ENCODE assay signal across 8 cellular contexts in genomic region chr15:90142216-90143175, GRCh38. TPM values are rescaled to one million over a fixed set of nuclear protein-coding genes. Genes with fewer than 3 reads are reported as not detected.
DNase-seq lines count a peak whose midpoint lies in the region; ATAC-seq and TF ChIP-seq lines count a peak whose summit lies in the region.

No MANE protein-coding gene starts in this region.

- H3K27me3 ChIP-seq in cardiac muscle cell (no peaks in the 10 kb centered on the region), liver (ENCODE audit: control insufficient read depth in 4 of 4, insufficient read depth in 4 of 4, low read length in 3 of 4) (no peaks in the 10 kb centered on the region), thymus (ENCODE audit: control insufficient read depth, insufficient read depth) (no peaks in the 10 kb centered on the region), ascending aorta (no peaks in the 10 kb centered on the region)

- WGBS in liver = 79% methylated on average over 21 of the region's 21 CpGs
- WGBS in thymus = 60% methylated on average over 21 of the region's 21 CpGs

- ATAC-seq in Right ventricle myocardium superior (ENCODE audit: poor library complexity) = no peak
- peak; percentile 77 for ATAC-seq in activated CD8-positive, alpha-beta memory T cell treated with anti-CD3 and anti-CD28 coated beads, Interleukin-2, amount 10 ng/mL, durations not matched to agents 7 days and 5 days
- ATAC-seq in GM21423 (IDR thresholded peaks at IDR 0.05; ENCODE audit: unreplicated experiment) = no peak

- no peak for DNase-seq in cardiac muscle cell (ENCODE audit: low read depth in 1 of 2, low spot score in 1 of 2)
- no peak for DNase-seq in Right ventricle myocardium superior
- peak; percentile 79 for DNase-seq in activated CD8-positive, alpha-beta memory T cell treated with anti-CD3 and anti-CD28 coated beads, Interleukin-2, amount 10 ng/mL, durations not matched to agents 7 days and 5 days
- DNase-seq in ascending aorta (ENCODE audit: low spot score in 2 of 2) = no peak
- DNase-seq in dermis blood vessel endothelial cell = no peak

- H3K36me3 ChIP-seq in cardiac muscle cell (no peaks in the 10 kb centered on the region), liver (ENCODE audit: control insufficient read depth in 4 of 4, insufficient read depth in 3 of 4, low read depth in 1 of 4, low read length in 3 of 4) (no peaks in the 10 kb centered on the region), thymus (ENCODE audit: control insufficient read depth, insufficient read depth) (no peaks in the 10 kb centered on the region), ascending aorta (no peaks in the 10 kb centered on the region)

- no peaks in the 10 kb centered on the region for H3K9me3 ChIP-seq in cardiac muscle cell (ENCODE audit: low read depth)
- H3K9me3 ChIP-seq in liver (ENCODE audit: control insufficient read depth in 4 of 4, low read length in 3 of 4) = no peaks in the 10 kb centered on the region
- H3K9me3 ChIP-seq in thymus (ENCODE audit: control insufficient read depth) = peaks cover 4% of the 10 kb centered on the region
- H3K9me3 ChIP-seq in ascending aorta = no peaks in the 10 kb centered on the region

- TF ChIP-seq CTCF in cardiac muscle cell (IDR thresholded peaks at IDR 0.05; ENCODE audit: low read depth, low read length) = no peak
- no peak for TF ChIP-seq CTCF in liver (IDR thresholded peaks at IDR 0.05; ENCODE audit: low read depth, low read length, missing input control)
- no peak for TF ChIP-seq CTCF in ascending aorta (IDR thresholded peaks at IDR 0.05)

- no peak overlapping the region for H3K4me3 Mint-ChIP-seq in activated CD8-positive, alpha-beta memory T cell treated with anti-CD3 and anti-CD28 coated beads, Interleukin-2, amount 10 ng/mL, durations not matched to agents 7 days and 5 days

- H3K9ac ChIP-seq in liver (ENCODE audit: low read depth in 1 of 2, low read length in 2 of 2) = no peak overlapping the region

- peaks cover 38% of the 10 kb centered on the region for H3K4me1 Mint-ChIP-seq in activated CD8-positive, alpha-beta memory T cell treated with anti-CD3 and anti-CD28 coated beads, Interleukin-2, amount 10 ng/mL, durations not matched to agents 7 days and 5 days

- H3K4me3 ChIP-seq in cardiac muscle cell = no peak overlapping the region
- no peak overlapping the region for H3K4me3 ChIP-seq in liver (ENCODE audit: low read depth in 1 of 3, low read length in 3 of 3)
- H3K4me3 ChIP-seq in thymus (ENCODE audit: low read length) = no peak overlapping the region
- H3K4me3 ChIP-seq in ascending aorta = no peak overlapping the region

- peaks cover 9% of the 10 kb centered on the region for H3K9me3 Mint-ChIP-seq in activated CD8-positive, alpha-beta memory T cell treated with anti-CD3 and anti-CD28 coated beads, Interleukin-2, amount 10 ng/mL, durations not matched to agents 7 days and 5 days (ENCODE audit: low read depth)

- CTCF ChIA-PET in activated CD8-positive, alpha-beta memory T cell treated with anti-CD3 and anti-CD28 coated beads, Interleukin-2, amount 10 ng/mL, durations not matched to agents 7 days and 5 days (lab: Charles Lee) = interaction anchor here (0.6 to 3.7 kb wide), 19 partner anchors 9 to 340 kb away, joined by 3 to 27 read pairs (median 5); partner anchors contain the start of genes CIB1, GDPGP1 and IDH2

- intact Hi-C loops in Right ventricle myocardium superior (cut with DNase I) (no loop called here), ascending aorta (cut with DNase I) (no loop called here)

- H3K27me3 Mint-ChIP-seq in activated CD8-positive, alpha-beta memory T cell treated with anti-CD3 and anti-CD28 coated beads, Interleukin-2, amount 10 ng/mL, durations not matched to agents 7 days and 5 days = no peaks in the 10 kb centered on the region

- peak overlapping the region; percentile 80 for H3K27ac Mint-ChIP-seq in activated CD8-positive, alpha-beta memory T cell treated with anti-CD3 and anti-CD28 coated beads, Interleukin-2, amount 10 ng/mL, durations not matched to agents 7 days and 5 days

- H3K4me1 ChIP-seq in cardiac muscle cell (ENCODE audit: low read depth) (peaks cover 17% of the 10 kb centered on the region), liver (ENCODE audit: control insufficient read depth in 4 of 4, insufficient read depth in 4 of 4, low read length in 3 of 4) (peaks cover 9 to 34% (median 19%) of the 10 kb centered on the region in 4 donors), thymus (ENCODE audit: control insufficient read depth, insufficient read depth, low read length) (peaks cover 15% of the 10 kb centered on the region), ascending aorta (no peaks in the 10 kb centered on the region)

- peak overlapping the region; percentile 67 for H3K27ac ChIP-seq in cardiac muscle cell
- peak overlapping the region; percentile 74 to 92 for H3K27ac ChIP-seq in liver (ENCODE audit: low read depth in 1 of 2, low read length in 2 of 2)
- peak overlapping the region; percentile 82 for H3K27ac ChIP-seq in thymus (ENCODE audit: low read depth)
- no peak overlapping the region for H3K27ac ChIP-seq in ascending aorta

- peaks cover 13% of the 10 kb centered on the region for H3K36me3 Mint-ChIP-seq in activated CD8-positive, alpha-beta memory T cell treated with anti-CD3 and anti-CD28 coated beads, Interleukin-2, amount 10 ng/mL, durations not matched to agents 7 days and 5 days

- no peak for TF ChIP-seq RAD21 in liver (IDR thresholded peaks at IDR 0.05)

TF ChIP-seq in liver, 16 proteins besides CTCF, POLR2A, EP300 and RAD21:
- TF ChIP-seq EGR1 (IDR thresholded peaks at IDR 0.05; ENCODE audit: low read depth in 2 of 2) (no peak), SP1 (IDR thresholded peaks at IDR 0.05) (no peak), FOXA2 (IDR thresholded peaks at IDR 0.05) (no peak), HNF4G (IDR thresholded peaks at IDR 0.05) (no peak), RXRA (IDR thresholded peaks at IDR 0.05) (no peak), HNF4A (conservative IDR thresholded peaks at IDR 0.05) (no peak)
- TF ChIP-seq, protein P1, sequence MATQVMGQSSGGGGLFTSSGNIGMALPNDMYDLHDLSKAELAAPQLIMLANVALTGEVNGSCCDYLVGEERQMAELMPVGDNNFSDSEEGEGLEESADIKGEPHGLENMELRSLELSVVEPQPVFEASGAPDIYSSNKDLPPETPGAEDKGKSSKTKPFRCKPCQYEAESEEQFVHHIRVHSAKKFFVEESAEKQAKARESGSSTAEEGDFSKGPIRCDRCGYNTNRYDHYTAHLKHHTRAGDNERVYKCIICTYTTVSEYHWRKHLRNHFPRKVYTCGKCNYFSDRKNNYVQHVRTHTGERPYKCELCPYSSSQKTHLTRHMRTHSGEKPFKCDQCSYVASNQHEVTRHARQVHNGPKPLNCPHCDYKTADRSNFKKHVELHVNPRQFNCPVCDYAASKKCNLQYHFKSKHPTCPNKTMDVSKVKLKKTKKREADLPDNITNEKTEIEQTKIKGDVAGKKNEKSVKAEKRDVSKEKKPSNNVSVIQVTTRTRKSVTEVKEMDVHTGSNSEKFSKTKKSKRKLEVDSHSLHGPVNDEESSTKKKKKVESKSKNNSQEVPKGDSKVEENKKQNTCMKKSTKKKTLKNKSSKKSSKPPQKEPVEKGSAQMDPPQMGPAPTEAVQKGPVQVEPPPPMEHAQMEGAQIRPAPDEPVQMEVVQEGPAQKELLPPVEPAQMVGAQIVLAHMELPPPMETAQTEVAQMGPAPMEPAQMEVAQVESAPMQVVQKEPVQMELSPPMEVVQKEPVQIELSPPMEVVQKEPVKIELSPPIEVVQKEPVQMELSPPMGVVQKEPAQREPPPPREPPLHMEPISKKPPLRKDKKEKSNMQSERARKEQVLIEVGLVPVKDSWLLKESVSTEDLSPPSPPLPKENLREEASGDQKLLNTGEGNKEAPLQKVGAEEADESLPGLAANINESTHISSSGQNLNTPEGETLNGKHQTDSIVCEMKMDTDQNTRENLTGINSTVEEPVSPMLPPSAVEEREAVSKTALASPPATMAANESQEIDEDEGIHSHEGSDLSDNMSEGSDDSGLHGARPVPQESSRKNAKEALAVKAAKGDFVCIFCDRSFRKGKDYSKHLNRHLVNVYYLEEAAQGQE (IDR thresholded peaks at IDR 0.05) = no peak

RNA-seq across cellular contexts. Expression of gene IDH2, which starts 40.2 kb away (rescaled TPM):
- total RNA-seq in cardiac muscle cell = 392 and 406 TPM in 2 replicates
- polyA plus RNA-seq in cardiac muscle cell = 673 and 712 TPM in 2 replicates
- 1,067 TPM for total RNA-seq in Right ventricle myocardium superior
- 100 to 1,000 TPM; 196 to 293 TPM for total RNA-seq in activated CD8-positive, alpha-beta memory T cell treated with anti-CD3 and anti-CD28 coated beads, Interleukin-2, amount 10 ng/mL, durations not matched to agents 7 days and 5 days
- total RNA-seq in liver = 100 to 1,000 TPM; 149 to 318 TPM
- 100 to 1,000 TPM; 278 to 339 TPM for polyA plus RNA-seq in liver
- 68.7 TPM for polyA plus RNA-seq in thymus
- 49.7 TPM for total RNA-seq in ascending aorta
- total RNA-seq in dermis blood vessel endothelial cell = 77.3 and 127 TPM in 2 replicates

RNA-seq across cellular contexts. Expression of gene SEMA4B, which starts 58.6 kb away (rescaled TPM):
- 38.0 and 39.3 TPM in 2 replicates for total RNA-seq in cardiac muscle cell
- polyA plus RNA-seq in cardiac muscle cell = 43.1 and 44.9 TPM in 2 replicates
- total RNA-seq in Right ventricle myocardium superior = 24.6 TPM
- 10 to 100 TPM in 1 of 2 experiments, 1 to 10 TPM in 1; 6.0 to 13.8 TPM for total RNA-seq in activated CD8-positive, alpha-beta memory T cell treated with anti-CD3 and anti-CD28 coated beads, Interleukin-2, amount 10 ng/mL, durations not matched to agents 7 days and 5 days
- total RNA-seq in liver = 10 to 100 TPM; 38.8 to 52.2 TPM
- polyA plus RNA-seq in liver = 10 to 100 TPM; 14.3 to 15.2 TPM
- polyA plus RNA-seq in thymus = 32.8 TPM
- total RNA-seq in ascending aorta = 51.2 TPM
- total RNA-seq in dermis blood vessel endothelial cell = 6.3 and 9.4 TPM in 2 replicates

Comparison
In these comparisons a context has a peak if more than half of its experiments do, and no peak if none do; other contexts are left out.
1. H3K27ac ChIP-seq: peak in cardiac muscle cell (single experiment), liver (2 of 2) and thymus (single experiment); none in ascending aorta (0 of 2).